In genomic region chrX:42140320-42140719, GRCh38 we compare ENCODE assay signal across 21 cellular contexts.
DNase-seq lines count a peak whose midpoint lies in the region; ATAC-seq, FAIRE-seq and TF ChIP-seq lines count a peak whose summit lies in the region.
"Had no signal": no experiment of that assay in that cellular context is flagged by ENCODE, and none has a peak within 500 bp of the region (broad histone marks: within the 10 kb centered on the region; RNA-seq: fewer than 3 reads in every experiment).

No MANE protein-coding gene starts in this region.

- H3K4me1 ChIP-seq in kidney (ENCODE audit: control insufficient read depth in 1 of 2, insufficient read depth in 1 of 2, low read depth in 1 of 2, low read length in 2 of 2), result no peaks in the 10 kb centered on the region
- H3K4me1 ChIP-seq in upper lobe of right lung, result no peaks in the 10 kb centered on the region
- H3K4me1 ChIP-seq: A549; BLaER1 treated with 17β-estradiol and CSF1 and Interleukin-3, amounts not matched to agents 10 nM and 100 nM; Caco-2 had no signal

- H3K36me3 ChIP-seq in kidney (ENCODE audit: control insufficient read depth in 1 of 2, insufficient read depth in 2 of 2, low read length in 2 of 2), result no peaks in the 10 kb centered on the region
- H3K36me3 ChIP-seq in upper lobe of right lung, result no peaks in the 10 kb centered on the region
- H3K36me3 ChIP-seq: BLaER1 treated with 17β-estradiol and CSF1 and Interleukin-3, amounts not matched to agents 10 nM and 100 nM had no signal

- H3K27me3 ChIP-seq in upper lobe of right lung, result no peaks in the 10 kb centered on the region

- H3K27ac ChIP-seq in kidney (ENCODE audit: low read depth in 2 of 2, low read length in 2 of 2) (no peak overlapping the region), upper lobe of right lung (no peak overlapping the region)
- H3K27ac ChIP-seq: 22Rv1; A549; BLaER1 treated with 17β-estradiol and CSF1 and Interleukin-3, amounts not matched to agents 10 nM and 100 nM; C4-2B had no signal

- H3K4me3 ChIP-seq in kidney (ENCODE audit: low read length in 2 of 2) (no peak overlapping the region), upper lobe of right lung (no peak overlapping the region)
- H3K4me3 ChIP-seq: A549; BLaER1 treated with 17β-estradiol and CSF1 and Interleukin-3, amounts not matched to agents 10 nM and 100 nM had no signal

- peak; percentile 53 for FAIRE-seq in GM19239 (lab: Jason Lieb, UNC)
- peak; percentile 32 for FAIRE-seq in RCC 7860 (lab: Jason Lieb, UNC)
- peak; percentile 91 for FAIRE-seq in colon (lab: Jason Lieb, UNC)
- peak; percentile 6 for FAIRE-seq in kidney (lab: Jason Lieb, UNC)
- FAIRE-seq: G401.6, GM12891 had no signal

- TF ChIP-seq CTCF in kidney (IDR thresholded peaks at IDR 0.05; ENCODE audit: borderline replicate concordance, extremely low read depth, insufficient read depth), result no peak
- TF ChIP-seq CTCF in upper lobe of right lung (IDR thresholded peaks at IDR 0.05), result no peak

- no peaks in the 10 kb centered on the region for H3K9me3 ChIP-seq in kidney (ENCODE audit: control insufficient read depth in 1 of 2, low read length in 2 of 2)
- H3K9me3 ChIP-seq in upper lobe of right lung, result no peaks in the 10 kb centered on the region
- H3K9me3 ChIP-seq: A549, Caco-2 had no signal

- H3K9ac ChIP-seq in kidney (ENCODE audit: low read length in 2 of 2), result no peak overlapping the region
- H3K9ac ChIP-seq: BLaER1 treated with 17β-estradiol and CSF1 and Interleukin-3, amounts not matched to agents 10 nM and 100 nM had no signal

- intact Hi-C loops in kidney (cut with DNase I), result no loop called here
- intact Hi-C loops in upper lobe of right lung (cut with DNase I), result no loop called here

- DNase-seq in GM19239 (ENCODE audit: insufficient read length, low spot score) (no peak), RCC 7860 (ENCODE audit: low spot score) (no peak), kidney (no peak), upper lobe of right lung (no peak), midbrain (lab: John Stamatoyannopoulos, UW) (no peak), hypothalamus (lab: John Stamatoyannopoulos, UW) (no peak)
- DNase-seq: AML-193; Caco-2; Calu3; CD4-positive, alpha-beta T cell; CD8-positive, alpha-beta T cell; DMS79 treated with DMSO at 0.1 percent for 48 hours; GF-D8 had no signal

- ATAC-seq in upper lobe of right lung (no peak), HG03457 (IDR thresholded peaks at IDR 0.05; ENCODE audit: unreplicated experiment) (no peak)
- ATAC-seq: A549; CD8-positive, alpha-beta T cell had no signal
